ENCODE assay signal across 2 cellular contexts in the genomic region with DNA sequence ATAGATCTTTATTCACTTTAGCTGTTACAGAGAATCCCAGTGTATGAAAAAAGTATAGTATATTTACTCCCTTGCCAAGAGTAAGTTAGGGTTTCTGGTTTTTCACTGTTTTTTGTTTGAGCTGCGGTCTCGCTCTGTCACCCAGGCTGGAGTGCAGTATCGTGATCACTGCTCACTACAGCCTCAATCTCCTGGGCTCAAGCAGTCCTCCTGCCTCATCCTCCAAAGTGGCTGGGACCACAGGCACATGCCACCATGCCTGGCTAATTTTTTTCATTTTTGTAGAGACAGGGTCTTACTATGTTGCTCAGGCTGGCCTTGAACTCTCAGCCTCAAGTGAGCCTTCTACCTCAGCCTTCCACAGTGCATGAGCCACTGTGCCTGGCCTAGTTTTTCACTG.
TF ChIP-seq lines count a peak whose summit lies in the region.

No MANE protein-coding gene starts in this region.

TF ChIP-seq in SK-N-SH, 30 proteins besides CTCF, POLR2A, EP300 and RAD21 (continued from another document):
- TF ChIP-seq, protein P1, sequence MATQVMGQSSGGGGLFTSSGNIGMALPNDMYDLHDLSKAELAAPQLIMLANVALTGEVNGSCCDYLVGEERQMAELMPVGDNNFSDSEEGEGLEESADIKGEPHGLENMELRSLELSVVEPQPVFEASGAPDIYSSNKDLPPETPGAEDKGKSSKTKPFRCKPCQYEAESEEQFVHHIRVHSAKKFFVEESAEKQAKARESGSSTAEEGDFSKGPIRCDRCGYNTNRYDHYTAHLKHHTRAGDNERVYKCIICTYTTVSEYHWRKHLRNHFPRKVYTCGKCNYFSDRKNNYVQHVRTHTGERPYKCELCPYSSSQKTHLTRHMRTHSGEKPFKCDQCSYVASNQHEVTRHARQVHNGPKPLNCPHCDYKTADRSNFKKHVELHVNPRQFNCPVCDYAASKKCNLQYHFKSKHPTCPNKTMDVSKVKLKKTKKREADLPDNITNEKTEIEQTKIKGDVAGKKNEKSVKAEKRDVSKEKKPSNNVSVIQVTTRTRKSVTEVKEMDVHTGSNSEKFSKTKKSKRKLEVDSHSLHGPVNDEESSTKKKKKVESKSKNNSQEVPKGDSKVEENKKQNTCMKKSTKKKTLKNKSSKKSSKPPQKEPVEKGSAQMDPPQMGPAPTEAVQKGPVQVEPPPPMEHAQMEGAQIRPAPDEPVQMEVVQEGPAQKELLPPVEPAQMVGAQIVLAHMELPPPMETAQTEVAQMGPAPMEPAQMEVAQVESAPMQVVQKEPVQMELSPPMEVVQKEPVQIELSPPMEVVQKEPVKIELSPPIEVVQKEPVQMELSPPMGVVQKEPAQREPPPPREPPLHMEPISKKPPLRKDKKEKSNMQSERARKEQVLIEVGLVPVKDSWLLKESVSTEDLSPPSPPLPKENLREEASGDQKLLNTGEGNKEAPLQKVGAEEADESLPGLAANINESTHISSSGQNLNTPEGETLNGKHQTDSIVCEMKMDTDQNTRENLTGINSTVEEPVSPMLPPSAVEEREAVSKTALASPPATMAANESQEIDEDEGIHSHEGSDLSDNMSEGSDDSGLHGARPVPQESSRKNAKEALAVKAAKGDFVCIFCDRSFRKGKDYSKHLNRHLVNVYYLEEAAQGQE (IDR thresholded peaks at IDR 0.05; ENCODE audit: low read depth, low read length), result no peak
- no peak for TF ChIP-seq RFX5 (IDR thresholded peaks at IDR 0.05; ENCODE audit: low read length)
- TF ChIP-seq, protein P2, sequence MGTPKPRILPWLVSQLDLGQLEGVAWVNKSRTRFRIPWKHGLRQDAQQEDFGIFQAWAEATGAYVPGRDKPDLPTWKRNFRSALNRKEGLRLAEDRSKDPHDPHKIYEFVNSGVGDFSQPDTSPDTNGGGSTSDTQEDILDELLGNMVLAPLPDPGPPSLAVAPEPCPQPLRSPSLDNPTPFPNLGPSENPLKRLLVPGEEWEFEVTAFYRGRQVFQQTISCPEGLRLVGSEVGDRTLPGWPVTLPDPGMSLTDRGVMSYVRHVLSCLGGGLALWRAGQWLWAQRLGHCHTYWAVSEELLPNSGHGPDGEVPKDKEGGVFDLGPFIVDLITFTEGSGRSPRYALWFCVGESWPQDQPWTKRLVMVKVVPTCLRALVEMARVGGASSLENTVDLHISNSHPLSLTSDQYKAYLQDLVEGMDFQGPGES (IDR thresholded peaks at IDR 0.05; ENCODE audit: low read depth, low read length), result no peak
- TF ChIP-seq, protein P3, sequence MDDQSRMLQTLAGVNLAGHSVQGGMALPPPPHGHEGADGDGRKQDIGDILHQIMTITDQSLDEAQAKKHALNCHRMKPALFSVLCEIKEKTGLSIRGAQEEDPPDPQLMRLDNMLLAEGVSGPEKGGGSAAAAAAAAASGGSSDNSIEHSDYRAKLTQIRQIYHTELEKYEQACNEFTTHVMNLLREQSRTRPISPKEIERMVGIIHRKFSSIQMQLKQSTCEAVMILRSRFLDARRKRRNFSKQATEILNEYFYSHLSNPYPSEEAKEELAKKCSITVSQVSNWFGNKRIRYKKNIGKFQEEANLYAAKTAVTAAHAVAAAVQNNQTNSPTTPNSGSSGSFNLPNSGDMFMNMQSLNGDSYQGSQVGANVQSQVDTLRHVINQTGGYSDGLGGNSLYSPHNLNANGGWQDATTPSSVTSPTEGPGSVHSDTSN (IDR thresholded peaks at IDR 0.05), result no peak
- TF ChIP-seq POLR2AphosphoS5 (IDR thresholded peaks at IDR 0.05; ENCODE audit: low read depth, low read length), result no peak
- no peak for TF ChIP-seq SIN3A (IDR thresholded peaks at IDR 0.05; ENCODE audit: borderline replicate concordance, low read depth, low read length)

TF ChIP-seq in SK-N-SH treated with all-trans-retinoic acid at 6 μM for 48 hours, 23 proteins besides CTCF, POLR2A, EP300 and RAD21 (continued from another document):
- TF ChIP-seq ARNTL (CRISPR knock-in tag; IDR thresholded peaks at IDR 0.05; ENCODE audit: borderline replicate concordance, low read depth), result no peak
- TF ChIP-seq ZC3H10 (CRISPR knock-in tag; IDR thresholded peaks at IDR 0.05), result no peak
- no peak for TF ChIP-seq PPARA (CRISPR knock-in tag; IDR thresholded peaks at IDR 0.05; ENCODE audit: borderline replicate concordance)
- TF ChIP-seq, protein P4, sequence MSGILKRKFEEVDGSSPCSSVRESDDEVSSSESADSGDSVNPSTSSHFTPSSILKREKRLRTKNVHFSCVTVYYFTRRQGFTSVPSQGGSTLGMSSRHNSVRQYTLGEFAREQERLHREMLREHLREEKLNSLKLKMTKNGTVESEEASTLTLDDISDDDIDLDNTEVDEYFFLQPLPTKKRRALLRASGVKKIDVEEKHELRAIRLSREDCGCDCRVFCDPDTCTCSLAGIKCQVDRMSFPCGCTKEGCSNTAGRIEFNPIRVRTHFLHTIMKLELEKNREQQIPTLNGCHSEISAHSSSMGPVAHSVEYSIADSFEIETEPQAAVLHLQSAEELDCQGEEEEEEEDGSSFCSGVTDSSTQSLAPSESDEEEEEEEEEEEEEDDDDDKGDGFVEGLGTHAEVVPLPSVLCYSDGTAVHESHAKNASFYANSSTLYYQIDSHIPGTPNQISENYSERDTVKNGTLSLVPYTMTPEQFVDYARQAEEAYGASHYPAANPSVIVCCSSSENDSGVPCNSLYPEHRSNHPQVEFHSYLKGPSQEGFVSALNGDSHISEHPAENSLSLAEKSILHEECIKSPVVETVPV (CRISPR knock-in tag; IDR thresholded peaks at IDR 0.05), result no peak
- TF ChIP-seq CSDC2 (CRISPR knock-in tag; IDR thresholded peaks at IDR 0.05), result no peak
- TF ChIP-seq ZNF70 (CRISPR knock-in tag; IDR thresholded peaks at IDR 0.05), result no peak
- TF ChIP-seq ESRRG (CRISPR knock-in tag; IDR thresholded peaks at IDR 0.05), result no peak
- no peak for TF ChIP-seq TSHZ2 (CRISPR knock-in tag; IDR thresholded peaks at IDR 0.05)
- TF ChIP-seq OSR1 (CRISPR knock-in tag; IDR thresholded peaks at IDR 0.05), result no peak
- no peak for TF ChIP-seq TOX (CRISPR knock-in tag; IDR thresholded peaks at IDR 0.05; ENCODE audit: borderline replicate concordance)
- TF ChIP-seq GLIS3 (CRISPR knock-in tag; IDR thresholded peaks at IDR 0.05), result no peak
- TF ChIP-seq ISL1 (CRISPR knock-in tag; IDR thresholded peaks at IDR 0.05), result no peak
- TF ChIP-seq ZFP30 (CRISPR knock-in tag; IDR thresholded peaks at IDR 0.05), result no peak
- TF ChIP-seq, protein P5, sequence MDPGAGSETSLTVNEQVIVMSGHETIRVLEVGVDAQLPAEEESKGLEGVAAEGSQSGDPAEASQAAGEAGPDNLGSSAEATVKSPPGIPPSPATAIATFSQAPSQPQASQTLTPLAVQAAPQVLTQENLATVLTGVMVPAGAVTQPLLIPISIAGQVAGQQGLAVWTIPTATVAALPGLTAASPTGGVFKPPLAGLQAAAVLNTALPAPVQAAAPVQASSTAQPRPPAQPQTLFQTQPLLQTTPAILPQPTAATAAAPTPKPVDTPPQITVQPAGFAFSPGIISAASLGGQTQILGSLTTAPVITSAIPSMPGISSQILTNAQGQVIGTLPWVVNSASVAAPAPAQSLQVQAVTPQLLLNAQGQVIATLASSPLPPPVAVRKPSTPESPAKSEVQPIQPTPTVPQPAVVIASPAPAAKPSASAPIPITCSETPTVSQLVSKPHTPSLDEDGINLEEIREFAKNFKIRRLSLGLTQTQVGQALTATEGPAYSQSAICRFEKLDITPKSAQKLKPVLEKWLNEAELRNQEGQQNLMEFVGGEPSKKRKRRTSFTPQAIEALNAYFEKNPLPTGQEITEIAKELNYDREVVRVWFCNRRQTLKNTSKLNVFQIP (CRISPR knock-in tag; IDR thresholded peaks at IDR 0.05; ENCODE audit: borderline replicate concordance, low read depth), result no peak
- no peak for TF ChIP-seq TCF4 (CRISPR knock-in tag; IDR thresholded peaks at IDR 0.05; ENCODE audit: borderline replicate concordance)
- no peak for TF ChIP-seq ZNF565 (CRISPR knock-in tag; conservative IDR thresholded peaks at IDR 0.05; ENCODE audit: low read depth)
